ENCODE assay signal across 1 cellular context in the genomic region with DNA sequence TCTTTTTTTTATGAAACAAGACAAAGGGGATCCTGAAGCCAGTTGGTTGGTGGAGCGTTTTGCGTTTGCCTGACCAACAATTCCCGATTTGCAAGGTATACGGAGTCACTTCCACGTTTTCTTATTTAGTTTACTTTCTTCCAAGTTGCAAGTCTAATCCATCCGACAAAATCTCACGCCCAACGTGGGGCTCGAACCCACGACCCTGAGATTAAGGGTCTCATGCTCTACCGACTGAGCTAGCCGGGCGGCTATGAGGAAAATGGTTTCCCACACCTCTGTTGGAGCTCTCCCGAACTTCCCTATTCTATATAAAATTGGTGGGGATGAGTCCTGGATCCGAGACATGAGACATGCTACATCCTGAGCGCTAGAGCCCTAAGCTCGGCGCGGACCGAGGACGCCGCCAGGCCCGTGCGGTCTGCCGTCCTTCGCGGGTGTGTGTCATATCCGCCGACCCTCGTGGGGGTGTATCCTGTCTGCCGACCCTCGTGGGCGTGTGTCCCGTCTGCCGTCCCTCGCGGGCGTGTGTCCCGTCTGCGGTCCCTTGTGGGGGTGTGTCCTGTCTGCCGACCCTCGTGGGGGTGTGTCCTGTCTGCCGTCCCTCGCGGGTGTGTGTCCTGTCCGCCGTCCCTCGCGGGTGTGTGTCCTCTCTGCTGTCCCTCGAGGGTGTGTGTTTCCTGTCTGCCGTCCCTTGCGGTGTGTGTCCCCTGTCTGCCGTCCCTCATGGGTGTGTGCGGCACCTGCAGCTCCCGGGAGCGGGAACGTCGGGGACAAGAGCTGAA.
A peak's percentile ranks its signal among the peaks of the same experiment; 100 is the strongest.
TF ChIP-seq lines count a peak whose summit lies in the region.

No MANE protein-coding gene starts in this region.

TF ChIP-seq in K562, 482 proteins besides CTCF, POLR2A, EP300 and RAD21 (continued from another document and continues in another):
- TF ChIP-seq, protein P1, sequence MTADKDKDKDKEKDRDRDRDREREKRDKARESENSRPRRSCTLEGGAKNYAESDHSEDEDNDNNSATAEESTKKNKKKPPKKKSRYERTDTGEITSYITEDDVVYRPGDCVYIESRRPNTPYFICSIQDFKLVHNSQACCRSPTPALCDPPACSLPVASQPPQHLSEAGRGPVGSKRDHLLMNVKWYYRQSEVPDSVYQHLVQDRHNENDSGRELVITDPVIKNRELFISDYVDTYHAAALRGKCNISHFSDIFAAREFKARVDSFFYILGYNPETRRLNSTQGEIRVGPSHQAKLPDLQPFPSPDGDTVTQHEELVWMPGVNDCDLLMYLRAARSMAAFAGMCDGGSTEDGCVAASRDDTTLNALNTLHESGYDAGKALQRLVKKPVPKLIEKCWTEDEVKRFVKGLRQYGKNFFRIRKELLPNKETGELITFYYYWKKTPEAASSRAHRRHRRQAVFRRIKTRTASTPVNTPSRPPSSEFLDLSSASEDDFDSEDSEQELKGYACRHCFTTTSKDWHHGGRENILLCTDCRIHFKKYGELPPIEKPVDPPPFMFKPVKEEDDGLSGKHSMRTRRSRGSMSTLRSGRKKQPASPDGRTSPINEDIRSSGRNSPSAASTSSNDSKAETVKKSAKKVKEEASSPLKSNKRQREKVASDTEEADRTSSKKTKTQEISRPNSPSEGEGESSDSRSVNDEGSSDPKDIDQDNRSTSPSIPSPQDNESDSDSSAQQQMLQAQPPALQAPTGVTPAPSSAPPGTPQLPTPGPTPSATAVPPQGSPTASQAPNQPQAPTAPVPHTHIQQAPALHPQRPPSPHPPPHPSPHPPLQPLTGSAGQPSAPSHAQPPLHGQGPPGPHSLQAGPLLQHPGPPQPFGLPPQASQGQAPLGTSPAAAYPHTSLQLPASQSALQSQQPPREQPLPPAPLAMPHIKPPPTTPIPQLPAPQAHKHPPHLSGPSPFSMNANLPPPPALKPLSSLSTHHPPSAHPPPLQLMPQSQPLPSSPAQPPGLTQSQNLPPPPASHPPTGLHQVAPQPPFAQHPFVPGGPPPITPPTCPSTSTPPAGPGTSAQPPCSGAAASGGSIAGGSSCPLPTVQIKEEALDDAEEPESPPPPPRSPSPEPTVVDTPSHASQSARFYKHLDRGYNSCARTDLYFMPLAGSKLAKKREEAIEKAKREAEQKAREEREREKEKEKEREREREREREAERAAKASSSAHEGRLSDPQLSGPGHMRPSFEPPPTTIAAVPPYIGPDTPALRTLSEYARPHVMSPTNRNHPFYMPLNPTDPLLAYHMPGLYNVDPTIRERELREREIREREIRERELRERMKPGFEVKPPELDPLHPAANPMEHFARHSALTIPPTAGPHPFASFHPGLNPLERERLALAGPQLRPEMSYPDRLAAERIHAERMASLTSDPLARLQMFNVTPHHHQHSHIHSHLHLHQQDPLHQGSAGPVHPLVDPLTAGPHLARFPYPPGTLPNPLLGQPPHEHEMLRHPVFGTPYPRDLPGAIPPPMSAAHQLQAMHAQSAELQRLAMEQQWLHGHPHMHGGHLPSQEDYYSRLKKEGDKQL (CRISPR knock-in tag; IDR thresholded peaks at IDR 0.05; ENCODE audit: borderline replicate concordance), result no peak
- no peak for TF ChIP-seq ZNF561 (CRISPR knock-in tag; conservative IDR thresholded peaks at IDR 0.05)
- TF ChIP-seq, protein P2, sequence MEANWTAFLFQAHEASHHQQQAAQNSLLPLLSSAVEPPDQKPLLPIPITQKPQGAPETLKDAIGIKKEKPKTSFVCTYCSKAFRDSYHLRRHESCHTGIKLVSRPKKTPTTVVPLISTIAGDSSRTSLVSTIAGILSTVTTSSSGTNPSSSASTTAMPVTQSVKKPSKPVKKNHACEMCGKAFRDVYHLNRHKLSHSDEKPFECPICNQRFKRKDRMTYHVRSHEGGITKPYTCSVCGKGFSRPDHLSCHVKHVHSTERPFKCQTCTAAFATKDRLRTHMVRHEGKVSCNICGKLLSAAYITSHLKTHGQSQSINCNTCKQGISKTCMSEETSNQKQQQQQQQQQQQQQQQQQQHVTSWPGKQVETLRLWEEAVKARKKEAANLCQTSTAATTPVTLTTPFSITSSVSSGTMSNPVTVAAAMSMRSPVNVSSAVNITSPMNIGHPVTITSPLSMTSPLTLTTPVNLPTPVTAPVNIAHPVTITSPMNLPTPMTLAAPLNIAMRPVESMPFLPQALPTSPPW (CRISPR knock-in tag; IDR thresholded peaks at IDR 0.05), result peak; percentile 39
- TF ChIP-seq FOS (IDR thresholded peaks at IDR 0.05; ENCODE audit: extremely low read depth, insufficient read length), result peak; percentile 18
- peak; percentile 66 for TF ChIP-seq SMAD4 (CRISPR knock-in tag; conservative IDR thresholded peaks at IDR 0.05)
- TF ChIP-seq HDAC1 (IDR thresholded peaks at IDR 0.05), result peak; percentile 36 to 76; a peak in 3 of 4 replicates
- TF ChIP-seq, protein P3, sequence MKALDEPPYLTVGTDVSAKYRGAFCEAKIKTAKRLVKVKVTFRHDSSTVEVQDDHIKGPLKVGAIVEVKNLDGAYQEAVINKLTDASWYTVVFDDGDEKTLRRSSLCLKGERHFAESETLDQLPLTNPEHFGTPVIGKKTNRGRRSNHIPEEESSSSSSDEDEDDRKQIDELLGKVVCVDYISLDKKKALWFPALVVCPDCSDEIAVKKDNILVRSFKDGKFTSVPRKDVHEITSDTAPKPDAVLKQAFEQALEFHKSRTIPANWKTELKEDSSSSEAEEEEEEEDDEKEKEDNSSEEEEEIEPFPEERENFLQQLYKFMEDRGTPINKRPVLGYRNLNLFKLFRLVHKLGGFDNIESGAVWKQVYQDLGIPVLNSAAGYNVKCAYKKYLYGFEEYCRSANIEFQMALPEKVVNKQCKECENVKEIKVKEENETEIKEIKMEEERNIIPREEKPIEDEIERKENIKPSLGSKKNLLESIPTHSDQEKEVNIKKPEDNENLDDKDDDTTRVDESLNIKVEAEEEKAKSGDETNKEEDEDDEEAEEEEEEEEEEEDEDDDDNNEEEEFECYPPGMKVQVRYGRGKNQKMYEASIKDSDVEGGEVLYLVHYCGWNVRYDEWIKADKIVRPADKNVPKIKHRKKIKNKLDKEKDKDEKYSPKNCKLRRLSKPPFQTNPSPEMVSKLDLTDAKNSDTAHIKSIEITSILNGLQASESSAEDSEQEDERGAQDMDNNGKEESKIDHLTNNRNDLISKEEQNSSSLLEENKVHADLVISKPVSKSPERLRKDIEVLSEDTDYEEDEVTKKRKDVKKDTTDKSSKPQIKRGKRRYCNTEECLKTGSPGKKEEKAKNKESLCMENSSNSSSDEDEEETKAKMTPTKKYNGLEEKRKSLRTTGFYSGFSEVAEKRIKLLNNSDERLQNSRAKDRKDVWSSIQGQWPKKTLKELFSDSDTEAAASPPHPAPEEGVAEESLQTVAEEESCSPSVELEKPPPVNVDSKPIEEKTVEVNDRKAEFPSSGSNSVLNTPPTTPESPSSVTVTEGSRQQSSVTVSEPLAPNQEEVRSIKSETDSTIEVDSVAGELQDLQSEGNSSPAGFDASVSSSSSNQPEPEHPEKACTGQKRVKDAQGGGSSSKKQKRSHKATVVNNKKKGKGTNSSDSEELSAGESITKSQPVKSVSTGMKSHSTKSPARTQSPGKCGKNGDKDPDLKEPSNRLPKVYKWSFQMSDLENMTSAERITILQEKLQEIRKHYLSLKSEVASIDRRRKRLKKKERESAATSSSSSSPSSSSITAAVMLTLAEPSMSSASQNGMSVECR (CRISPR knock-in tag; IDR thresholded peaks at IDR 0.05), result peak; percentile 60; the same call in 1 of the 2 replicates
- TF ChIP-seq CHD4 (IDR thresholded peaks at IDR 0.05; ENCODE audit: insufficient read depth, insufficient replicate concordance, low read depth, low read length, poor library complexity, severe bottlenecking), result peak; percentile 62
- TF ChIP-seq MYNN (IDR thresholded peaks at IDR 0.05), result no peak
- TF ChIP-seq MYNN (CRISPR knock-in tag; IDR thresholded peaks at IDR 0.05), result no peak
- TF ChIP-seq BCOR (IDR thresholded peaks at IDR 0.05), result no peak
- peak; percentile 64 for TF ChIP-seq CXXC5 (CRISPR knock-in tag; IDR thresholded peaks at IDR 0.05)
- TF ChIP-seq CSDE1 (IDR thresholded peaks at IDR 0.05), result peak in 1 of 2 experiments; percentile 62; a peak in 1 of 4 replicates
- TF ChIP-seq GTF2F1 (IDR thresholded peaks at IDR 0.05; ENCODE audit: low read depth, low read length), result peak; percentile 36; the same call in 1 of the 2 replicates
- TF ChIP-seq HLTF (IDR thresholded peaks at IDR 0.05), result 0 out of 2 replicates have a peak, but pooled peaks have one; percentile 28
- peak; percentile 18; the same call in 1 of the 2 replicates for TF ChIP-seq DPF2 (IDR thresholded peaks at IDR 0.05)
- no peak for TF ChIP-seq GATA2 (CRISPR knock-in tag; IDR thresholded peaks at IDR 0.05)
- TF ChIP-seq CC2D1A (IDR thresholded peaks at IDR 0.05), result peak; percentile 7; the same call in 1 of the 2 replicates
- 0 out of 2 replicates have a peak, but pooled peaks have one; percentile 64 for TF ChIP-seq GATAD2A (IDR thresholded peaks at IDR 0.05)
- TF ChIP-seq MTA1 (IDR thresholded peaks at IDR 0.05; ENCODE audit: borderline replicate concordance), result peak; percentile 63; the same call in 1 of the 2 replicates
- TF ChIP-seq SPI1 (IDR thresholded peaks at IDR 0.05; ENCODE audit: borderline replicate concordance, low read depth, low read length), result peak; percentile 42; the same call in 1 of the 2 replicates
- peak in 1 of 2 experiments; percentile 61; a peak in 1 of 4 replicates for TF ChIP-seq RCOR1 (IDR thresholded peaks at IDR 0.05; ENCODE audit: borderline replicate concordance in 1 of 2, low read depth in 2 of 2, low read length in 2 of 2)
- peak; percentile 56; the same call in 1 of the 2 replicates for TF ChIP-seq RBFOX2 (IDR thresholded peaks at IDR 0.05; ENCODE audit: low read depth, low read length)
- 0 out of 2 replicates have a peak, but pooled peaks have one; percentile 53 for TF ChIP-seq KAT7 (CRISPR knock-in tag; IDR thresholded peaks at IDR 0.05; ENCODE audit: borderline replicate concordance)
- TF ChIP-seq FIP1L1 (IDR thresholded peaks at IDR 0.05; ENCODE audit: low read depth, low read length, poor library complexity, severe bottlenecking), result peak; percentile 39
- TF ChIP-seq, protein P4, sequence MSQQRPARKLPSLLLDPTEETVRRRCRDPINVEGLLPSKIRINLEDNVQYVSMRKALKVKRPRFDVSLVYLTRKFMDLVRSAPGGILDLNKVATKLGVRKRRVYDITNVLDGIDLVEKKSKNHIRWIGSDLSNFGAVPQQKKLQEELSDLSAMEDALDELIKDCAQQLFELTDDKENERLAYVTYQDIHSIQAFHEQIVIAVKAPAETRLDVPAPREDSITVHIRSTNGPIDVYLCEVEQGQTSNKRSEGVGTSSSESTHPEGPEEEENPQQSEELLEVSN (IDR thresholded peaks at IDR 0.05; ENCODE audit: borderline replicate concordance in 1 of 2, extremely low read depth in 1 of 2, insufficient read depth in 1 of 2, insufficient read length in 1 of 2, low read depth in 1 of 2, low read length in 1 of 2, poor library complexity in 1 of 2, severe bottlenecking in 1 of 2), result peak; percentile 69 to 87
- peak; percentile 12; the same call in 1 of the 2 replicates for TF ChIP-seq CREB1 (IDR thresholded peaks at IDR 0.05)
- TF ChIP-seq CREB1 (CRISPR knock-in tag; IDR thresholded peaks at IDR 0.05), result peak; percentile 65
- peak; percentile 10; the same call in 1 of the 2 replicates for TF ChIP-seq ZFX (CRISPR knock-in tag; IDR thresholded peaks at IDR 0.05)
- 0 out of 2 replicates have a peak, but pooled peaks have one; percentile 17 for TF ChIP-seq SMC3 (conservative IDR thresholded peaks at IDR 0.05; ENCODE audit: insufficient read depth, low read depth, low read length)
- TF ChIP-seq FOXA3 (CRISPR knock-in tag; conservative IDR thresholded peaks at IDR 0.05 in 1 of 2, IDR thresholded peaks at IDR 0.05 in 1 of 2), result 0 out of 4 replicates have a peak, but pooled peaks of 1 of the 2 experiments have one; percentile 16
- TF ChIP-seq, protein P5, sequence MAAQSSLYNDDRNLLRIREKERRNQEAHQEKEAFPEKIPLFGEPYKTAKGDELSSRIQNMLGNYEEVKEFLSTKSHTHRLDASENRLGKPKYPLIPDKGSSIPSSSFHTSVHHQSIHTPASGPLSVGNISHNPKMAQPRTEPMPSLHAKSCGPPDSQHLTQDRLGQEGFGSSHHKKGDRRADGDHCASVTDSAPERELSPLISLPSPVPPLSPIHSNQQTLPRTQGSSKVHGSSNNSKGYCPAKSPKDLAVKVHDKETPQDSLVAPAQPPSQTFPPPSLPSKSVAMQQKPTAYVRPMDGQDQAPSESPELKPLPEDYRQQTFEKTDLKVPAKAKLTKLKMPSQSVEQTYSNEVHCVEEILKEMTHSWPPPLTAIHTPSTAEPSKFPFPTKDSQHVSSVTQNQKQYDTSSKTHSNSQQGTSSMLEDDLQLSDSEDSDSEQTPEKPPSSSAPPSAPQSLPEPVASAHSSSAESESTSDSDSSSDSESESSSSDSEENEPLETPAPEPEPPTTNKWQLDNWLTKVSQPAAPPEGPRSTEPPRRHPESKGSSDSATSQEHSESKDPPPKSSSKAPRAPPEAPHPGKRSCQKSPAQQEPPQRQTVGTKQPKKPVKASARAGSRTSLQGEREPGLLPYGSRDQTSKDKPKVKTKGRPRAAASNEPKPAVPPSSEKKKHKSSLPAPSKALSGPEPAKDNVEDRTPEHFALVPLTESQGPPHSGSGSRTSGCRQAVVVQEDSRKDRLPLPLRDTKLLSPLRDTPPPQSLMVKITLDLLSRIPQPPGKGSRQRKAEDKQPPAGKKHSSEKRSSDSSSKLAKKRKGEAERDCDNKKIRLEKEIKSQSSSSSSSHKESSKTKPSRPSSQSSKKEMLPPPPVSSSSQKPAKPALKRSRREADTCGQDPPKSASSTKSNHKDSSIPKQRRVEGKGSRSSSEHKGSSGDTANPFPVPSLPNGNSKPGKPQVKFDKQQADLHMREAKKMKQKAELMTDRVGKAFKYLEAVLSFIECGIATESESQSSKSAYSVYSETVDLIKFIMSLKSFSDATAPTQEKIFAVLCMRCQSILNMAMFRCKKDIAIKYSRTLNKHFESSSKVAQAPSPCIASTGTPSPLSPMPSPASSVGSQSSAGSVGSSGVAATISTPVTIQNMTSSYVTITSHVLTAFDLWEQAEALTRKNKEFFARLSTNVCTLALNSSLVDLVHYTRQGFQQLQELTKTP (IDR thresholded peaks at IDR 0.05; ENCODE audit: low read depth in 1 of 2, partially characterized antibody in 2 of 2), result peak in 1 of 2 experiments; percentile 61
- 0 out of 2 replicates have a peak, but pooled peaks have one; percentile 61 for TF ChIP-seq HDGF (IDR thresholded peaks at IDR 0.05)
- peak; percentile 15 for TF ChIP-seq PHF20 (IDR thresholded peaks at IDR 0.05; ENCODE audit: partially characterized antibody)
- peak; percentile 89 for TF ChIP-seq POLR3A (IDR thresholded peaks at IDR 0.05; ENCODE audit: borderline replicate concordance, extremely low read depth, insufficient read depth, insufficient read length)
- TF ChIP-seq ARNT (IDR thresholded peaks at IDR 0.05), result no peak; a peak in 1 of 4 replicates
- peak in 1 of 2 experiments; percentile 65; a peak in 2 of 4 replicates for TF ChIP-seq TRIM24 (IDR thresholded peaks at IDR 0.05)
- peak; percentile 90 for TF ChIP-seq NCOA6 (IDR thresholded peaks at IDR 0.05)
- TF ChIP-seq ATF1 (CRISPR knock-in tag; IDR thresholded peaks at IDR 0.05), result no peak
- peak; percentile 62 for TF ChIP-seq ATF1 (tag; IDR thresholded peaks at IDR 0.05)
- no peak for TF ChIP-seq ZFPM2 (CRISPR knock-in tag; IDR thresholded peaks at IDR 0.05)
- 0 out of 2 replicates have a peak, but pooled peaks have one; percentile 3 for TF ChIP-seq ZNF253 (CRISPR knock-in tag; conservative IDR thresholded peaks at IDR 0.05)
- TF ChIP-seq, protein P6, sequence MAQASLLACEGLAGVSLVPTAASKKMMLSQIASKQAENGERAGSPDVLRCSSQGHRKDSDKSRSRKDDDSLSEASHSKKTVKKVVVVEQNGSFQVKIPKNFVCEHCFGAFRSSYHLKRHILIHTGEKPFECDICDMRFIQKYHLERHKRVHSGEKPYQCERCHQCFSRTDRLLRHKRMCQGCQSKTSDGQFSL (CRISPR knock-in tag; IDR thresholded peaks at IDR 0.05), result peak; percentile 57
- TF ChIP-seq, protein P6 (tag; IDR thresholded peaks at IDR 0.05), result no peak
- peak; percentile 71 for TF ChIP-seq MEF2A (IDR thresholded peaks at IDR 0.05; ENCODE audit: control insufficient read depth, low read depth, low read length)
